In genomic region chr1:153520818-153521476, GRCh38 we compare ENCODE assay signal across 1 cellular context.
TF ChIP-seq lines count a peak whose summit lies in the region.

No MANE protein-coding gene starts in this region.

TF ChIP-seq in HCT116, 20 proteins besides CTCF, POLR2A, EP300 and RAD21 (continued from another document):
- TF ChIP-seq ATF3 (IDR thresholded peaks at IDR 0.05) (no peak), SP1 (IDR thresholded peaks at IDR 0.05; ENCODE audit: low read depth) (no peak), SRF (IDR thresholded peaks at IDR 0.05; ENCODE audit: low read depth) (no peak), CEBPB (IDR thresholded peaks at IDR 0.05; ENCODE audit: low read depth) (no peak), ZNF274 (IDR thresholded peaks at IDR 0.05; ENCODE audit: low read depth, low read length) (no peak), TCF7L2 (IDR thresholded peaks at IDR 0.05; ENCODE audit: borderline replicate concordance, extremely low read depth, insufficient read depth, insufficient read length) (no peak), JUND (IDR thresholded peaks at IDR 0.05) (no peak), REST (IDR thresholded peaks at IDR 0.05; ENCODE audit: low read depth) (no peak), MAX (IDR thresholded peaks at IDR 0.05) (no peak), EGR1 (IDR thresholded peaks at IDR 0.05; ENCODE audit: low read depth) (no peak), ZFX (IDR thresholded peaks at IDR 0.05) (no peak), EZH2phosphoT487 (IDR thresholded peaks at IDR 0.05; ENCODE audit: borderline replicate concordance) (no peak), EZH2 (IDR thresholded peaks at IDR 0.05) (no peak)
